Comparison of ENCODE assay signal across 8 cellular contexts in the genomic region with DNA sequence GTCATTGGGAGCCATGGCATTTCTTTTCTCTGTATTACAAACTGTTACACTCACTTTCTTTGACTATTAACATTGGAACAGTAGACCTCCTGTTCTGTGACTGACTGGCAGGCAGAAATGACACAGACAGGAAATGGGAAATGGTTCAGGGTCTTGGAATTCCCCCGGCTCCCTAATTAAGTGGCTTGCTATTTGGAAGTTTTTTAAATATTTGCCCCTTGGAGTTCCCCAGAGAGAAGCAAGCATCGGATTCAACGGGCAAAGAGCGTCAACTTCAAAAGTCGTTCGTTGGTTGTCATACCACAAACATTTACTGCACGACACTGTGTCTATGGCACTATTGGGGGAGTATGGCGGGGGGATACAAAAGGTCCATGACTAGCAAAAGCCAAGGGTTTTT. TPM values are rescaled to one million over a fixed set of nuclear protein-coding genes. Genes with fewer than 3 reads are reported as not detected.
A peak's percentile ranks its signal among the peaks of the same experiment; 100 is the strongest.
DNase-seq lines count a peak whose midpoint lies in the region; ATAC-seq and TF ChIP-seq lines count a peak whose summit lies in the region.

No MANE protein-coding gene starts in this region.

- peak overlapping the region; percentile 76 for H3K4me3 ChIP-seq in OCI-LY7 (ENCODE audit: low read depth, low read length, poor library complexity, severe bottlenecking)
- no peak overlapping the region; the same call in none of the 2 replicates for H3K4me3 ChIP-seq in H7 (ENCODE audit: insufficient read depth, low read depth, low read length)

- ATAC-seq in GM18868 (IDR thresholded peaks at IDR 0.05; ENCODE audit: unreplicated experiment), result peak; percentile 32
- ATAC-seq in naive thymus-derived CD8-positive, alpha-beta T cell, result no peak
- no peak for ATAC-seq in GM18907 (IDR thresholded peaks at IDR 0.05; ENCODE audit: unreplicated experiment)

- CTCF ChIA-PET in OCI-LY7 (lab: Charles Lee; ENCODE audit: unreplicated experiment), result no interaction called here

- H3K4me1 Mint-ChIP-seq in naive thymus-derived CD8-positive, alpha-beta T cell, result peaks cover 21 to 48% (median 42%) of the 10 kb centered on the region in 4 donors

- no peaks in the 10 kb centered on the region for H3K9me3 ChIP-seq in OCI-LY7 (ENCODE audit: low read length)

- no peaks in the 10 kb centered on the region for H4K20me1 ChIP-seq in OCI-LY7 (ENCODE audit: insufficient read depth, low read length)

- POLR2A ChIA-PET in OCI-LY7 (lab: Charles Lee), result interaction anchor here (1.1 to 1.6 kb wide), 2 partner anchors 12 to 28 kb away, joined by 4 to 10 read pairs; no protein-coding TSS in a partner anchor
- POLR2A ChIA-PET in naive thymus-derived CD8-positive, alpha-beta T cell (lab: Charles Lee), result interaction anchor here (5.4 kb wide), 1 partner anchor 14 kb away, joined by 42 read pairs; no protein-coding TSS in a partner anchor

- H3K27me3 ChIP-seq in H7 (ENCODE audit: control insufficient read depth, insufficient read depth, low read length), result no peaks in the 10 kb centered on the region

- H3K27ac ChIP-seq in OCI-LY7 (ENCODE audit: low read depth, low read length, poor library complexity, severe bottlenecking), result peak overlapping the region; percentile 78

- TF ChIP-seq CTCF in OCI-LY7 (conservative IDR thresholded peaks at IDR 0.05; ENCODE audit: low read length), result no peak

- H3K4me3 Mint-ChIP-seq in naive thymus-derived CD8-positive, alpha-beta T cell, result peak overlapping the region; percentile 93 to 99 (median 98)

- H3K79me2 ChIP-seq in OCI-LY7 (ENCODE audit: insufficient read depth, low read depth, low read length), result peaks cover 36% of the 10 kb centered on the region

- no peaks in the 10 kb centered on the region for H3K9me2 ChIP-seq in OCI-LY7 (ENCODE audit: insufficient read depth, low read length)

- no peaks in the 10 kb centered on the region for H3K9me3 Mint-ChIP-seq in naive thymus-derived CD8-positive, alpha-beta T cell

- peak overlapping the region; percentile 98 to 100 (median 100) for H3K27ac Mint-ChIP-seq in naive thymus-derived CD8-positive, alpha-beta T cell

- no TSS peak for BruUV-seq in OCI-LY7 (replicated peaks; lab: Mats Ljungman, UMichigan)

- DNase-seq in OCI-LY7 (ENCODE audit: low spot score) (no peak), dedifferentiated amniotic fluid mesenchymal stem cell (ENCODE audit: extremely low spot score) (peak; percentile 35), T1000 (lab: John Stamatoyannopoulos, UW) (no peak), H7 (no peak), NCI-H2196 treated with DMSO at 0.1 percent for 48 hours (lab: John Stamatoyannopoulos, UW; ENCODE audit: unreplicated experiment) (no peak)
- peak in 2 of 10 donors; percentile 31 to 44 for DNase-seq in naive thymus-derived CD8-positive, alpha-beta T cell

- H2AFZ ChIP-seq in OCI-LY7 (ENCODE audit: low read length), result peak overlapping the region; percentile 81; the same call in 1 of the 2 replicates

- H3K27me3 Mint-ChIP-seq in naive thymus-derived CD8-positive, alpha-beta T cell, result no peaks in the 10 kb centered on the region

- H3K4me2 ChIP-seq in OCI-LY7 (ENCODE audit: low read length), result peak overlapping the region; percentile 71

- H3K4me1 ChIP-seq in OCI-LY7 (ENCODE audit: insufficient read depth, low read length, poor library complexity, severe bottlenecking), result peaks cover 26% of the 10 kb centered on the region

- intact Hi-C loops in OCI-LY7 (cut with micrococcal nuclease; ENCODE audit: unreplicated experiment), result loop anchor here (2.0 kb wide), 1 partner anchor 29 kb away; the partner anchor contains the start of gene BIRC3

- peaks cover 0 to 14% (median 2%) of the 10 kb centered on the region in 3 donors for H3K36me3 Mint-ChIP-seq in naive thymus-derived CD8-positive, alpha-beta T cell

- H3K36me3 ChIP-seq in OCI-LY7 (ENCODE audit: insufficient read depth, low read length), result peaks cover 15% of the 10 kb centered on the region
- H3K36me3 ChIP-seq in H7 (replicated peaks; ENCODE audit: control insufficient read depth, insufficient read depth, low read length), result no peaks in the 10 kb centered on the region; the same call in 1 of the 2 replicates

RNA-seq across cellular contexts. Expression of gene BIRC2, which starts 1.1 kb away (rescaled TPM):
- 32.6 and 38.0 TPM in 2 replicates for total RNA-seq in OCI-LY7 (2014; rRNA removed; shearing (Covaris generic))
- total RNA-seq in OCI-LY7 (2022), result 36.1 and 40.7 TPM in 2 replicates
- total RNA-seq in naive thymus-derived CD8-positive, alpha-beta T cell, result 10 to 100 TPM; 56.4 to 56.9 TPM
- 10 to 100 TPM; 29.6 to 41.9 (median 32.2) TPM for polyA plus RNA-seq in naive thymus-derived CD8-positive, alpha-beta T cell
- total RNA-seq in H7 (2014; rRNA removed; shearing (Covaris generic)), result 28.8 and 33.6 TPM in 2 replicates

RNA-seq across cellular contexts. Expression of gene BIRC3, which starts 28.6 kb away (rescaled TPM):
- total RNA-seq in OCI-LY7 (2014; rRNA removed; shearing (Covaris generic)), result 23.0 and 27.2 TPM in 2 replicates
- 66.9 and 69.2 TPM in 2 replicates for total RNA-seq in OCI-LY7 (2022)
- total RNA-seq in naive thymus-derived CD8-positive, alpha-beta T cell, result 10 to 100 TPM; 94.8 to 97.7 TPM
- polyA plus RNA-seq in naive thymus-derived CD8-positive, alpha-beta T cell, result 10 to 100 TPM; 16.7 to 22.9 (median 19.1) TPM
- total RNA-seq in H7 (2014; rRNA removed; shearing (Covaris generic)), result 0.18 and 0.52 TPM in 2 replicates

Comparison
In these comparisons a context has a peak if more than half of its experiments do, and no peak if none do; other contexts are left out.
1. RNA of gene BIRC3, which starts 28.6 kb away (total RNA-seq): 94.8 to 97.7 TPM in naive thymus-derived CD8-positive, alpha-beta T cell and 23.0 to 69.2 TPM in OCI-LY7; 0.18 to 0.52 TPM in H7; every median in the first group is over 10 times any median in the second.